Comparison of ENCODE assay signal across 10 cellular contexts in the genomic region with DNA sequence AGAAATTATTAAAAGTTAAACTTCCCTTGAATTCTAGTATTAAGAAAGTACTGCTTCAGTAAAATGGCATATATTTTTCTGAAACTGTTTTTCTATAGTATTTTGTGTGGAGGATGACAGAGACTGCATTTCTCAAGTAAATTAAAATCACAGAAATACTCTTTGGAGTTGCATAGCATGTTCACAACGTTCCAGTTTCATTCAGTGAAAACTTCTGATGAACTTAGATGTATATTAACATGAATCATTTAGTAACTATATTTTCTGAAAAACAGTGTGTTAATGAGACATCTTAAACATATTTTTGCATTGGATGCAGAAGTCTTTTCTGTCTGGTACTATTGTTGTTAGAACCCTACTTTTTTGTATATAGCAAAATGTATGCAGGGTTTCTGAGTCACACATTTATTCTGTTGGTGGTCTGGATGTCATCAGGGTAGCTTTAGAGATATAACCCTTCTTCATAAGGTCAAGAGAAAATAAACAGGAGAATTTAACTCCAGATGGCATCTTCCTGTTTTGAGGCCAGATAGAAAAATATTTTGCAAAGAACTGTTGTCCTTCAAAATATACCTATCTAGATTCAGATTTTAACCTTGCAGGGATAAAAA. TPM values are rescaled to one million over a fixed set of nuclear protein-coding genes. Genes with fewer than 3 reads are reported as not detected.
DNase-seq lines count a peak whose midpoint lies in the region; ATAC-seq and TF ChIP-seq lines count a peak whose summit lies in the region.
"Had no signal": no experiment of that assay in that cellular context is flagged by ENCODE, and none has a peak within 500 bp of the region (broad histone marks: within the 10 kb centered on the region; RNA-seq: fewer than 3 reads in every experiment).

No MANE protein-coding gene starts in this region.

- H3K4me1 Mint-ChIP-seq in activated CD8-positive, alpha-beta memory T cell treated with anti-CD3 and anti-CD28 coated beads, Interleukin-2, amount 10 ng/mL, durations not matched to agents 7 days and 5 days = peaks cover 5% of the 10 kb centered on the region

- peaks cover 0 to 38% (median 5%) of the 10 kb centered on the region in 5 donors for H3K4me1 ChIP-seq in subcutaneous abdominal adipose tissue (ENCODE audit: control insufficient read depth in 5 of 5, insufficient read depth in 5 of 5, low read length in 5 of 5)
- H3K4me1 ChIP-seq: BLaER1 had no signal

- peak overlapping the region; percentile 25 for H3K4me3 Mint-ChIP-seq in activated CD8-positive, alpha-beta memory T cell treated with anti-CD3 and anti-CD28 coated beads, Interleukin-2, amount 10 ng/mL, durations not matched to agents 7 days and 5 days

- no peaks in the 10 kb centered on the region for H3K36me3 Mint-ChIP-seq in activated CD8-positive, alpha-beta memory T cell treated with anti-CD3 and anti-CD28 coated beads, Interleukin-2, amount 10 ng/mL, durations not matched to agents 7 days and 5 days

- no peak for DNase-seq in activated CD8-positive, alpha-beta memory T cell treated with anti-CD3 and anti-CD28 coated beads, Interleukin-2, amount 10 ng/mL, durations not matched to agents 7 days and 5 days
- DNase-seq in activated CD8-positive, alpha-beta memory T cell treated with anti-CD3 and anti-CD28 coated beads for 24 hours = no peak
- no peak for DNase-seq in coronary artery (ENCODE audit: low spot score)
- no peak for DNase-seq in stimulated activated CD4-positive, alpha-beta T cell treated with anti-CD3 and anti-CD28 coated beads, Interleukin-12 subunit alpha, Interleukin-12 subunit beta, amount 100 ng/mL, for 4 hours
- no peak for DNase-seq in NOMO-1 treated with dmso at 0.1 percent for 144 hours (lab: John Stamatoyannopoulos, UW; ENCODE audit: unreplicated experiment)
- no peak for DNase-seq in NCI-H1048 (lab: John Stamatoyannopoulos, UW)
- DNase-seq: activated CD4-positive, alpha-beta T cell treated with anti-CD3 and anti-CD28 coated beads, Interleukin-2, amount 50 U/mL, for 1 hour had no signal

- no peaks in the 10 kb centered on the region for H3K9me3 Mint-ChIP-seq in activated CD8-positive, alpha-beta memory T cell treated with anti-CD3 and anti-CD28 coated beads, Interleukin-2, amount 10 ng/mL, durations not matched to agents 7 days and 5 days (ENCODE audit: low read depth)

- H3K27me3 Mint-ChIP-seq in activated CD8-positive, alpha-beta memory T cell treated with anti-CD3 and anti-CD28 coated beads, Interleukin-2, amount 10 ng/mL, durations not matched to agents 7 days and 5 days = peaks cover 4% of the 10 kb centered on the region

- no peaks in the 10 kb centered on the region for H3K27me3 ChIP-seq in subcutaneous abdominal adipose tissue (ENCODE audit: control insufficient read depth in 5 of 5, insufficient read depth in 4 of 5, low read length in 5 of 5)
- H3K27me3 ChIP-seq: BLaER1 had no signal

- no peaks in the 10 kb centered on the region for H3K36me3 ChIP-seq in subcutaneous abdominal adipose tissue (ENCODE audit: control insufficient read depth in 5 of 5, insufficient read depth in 5 of 5, low read length in 5 of 5)
- H3K36me3 ChIP-seq: BLaER1 had no signal

- no peaks in the 10 kb centered on the region for H3K9me3 ChIP-seq in subcutaneous abdominal adipose tissue (ENCODE audit: control insufficient read depth in 5 of 5, low read length in 5 of 5)
- H3K9me3 ChIP-seq: BLaER1 had no signal

- peak overlapping the region in 4 of 5 donors; percentile 21 to 95 (median 50) for H3K9ac ChIP-seq in subcutaneous abdominal adipose tissue (ENCODE audit: low read length in 5 of 5)
- H3K9ac ChIP-seq: BLaER1 had no signal

- TF ChIP-seq CTCF in coronary artery (IDR thresholded peaks at IDR 0.05) = no peak

- peak overlapping the region; percentile 71 for H3K4me3 ChIP-seq in coronary artery
- H3K4me3 ChIP-seq in subcutaneous abdominal adipose tissue (ENCODE audit: low read depth in 1 of 5, low read length in 5 of 5) = peak overlapping the region in 4 of 5 donors; percentile 11 to 78 (median 23)
- H3K4me3 ChIP-seq: BLaER1 had no signal

- H3K27ac Mint-ChIP-seq in activated CD8-positive, alpha-beta memory T cell treated with anti-CD3 and anti-CD28 coated beads, Interleukin-2, amount 10 ng/mL, durations not matched to agents 7 days and 5 days = no peak overlapping the region

- CTCF ChIA-PET in activated CD8-positive, alpha-beta memory T cell treated with anti-CD3 and anti-CD28 coated beads, Interleukin-2, amount 10 ng/mL, durations not matched to agents 7 days and 5 days (lab: Charles Lee) = no interaction called here

- H3K27ac ChIP-seq in coronary artery (peak overlapping the region; percentile 75 to 84), subcutaneous abdominal adipose tissue (ENCODE audit: low read depth, low read length) (peak overlapping the region; percentile 99)
- H3K27ac ChIP-seq: BLaER1 had no signal

- ATAC-seq in activated CD8-positive, alpha-beta memory T cell treated with anti-CD3 and anti-CD28 coated beads, Interleukin-2, amount 10 ng/mL, durations not matched to agents 7 days and 5 days = no peak
- ATAC-seq in HG03045 (IDR thresholded peaks at IDR 0.05; ENCODE audit: unreplicated experiment) = peak; percentile 2

RNA-seq across cellular contexts. Expression of gene COL3A1, which starts 5.1 kb away (rescaled TPM):
- under 1 TPM in 1 of 2 experiments, not detected in 1; 0.23 TPM for total RNA-seq in activated CD8-positive, alpha-beta memory T cell treated with anti-CD3 and anti-CD28 coated beads, Interleukin-2, amount 10 ng/mL, durations not matched to agents 7 days and 5 days
